13 cellular contexts compared by ENCODE assay signal in the genomic region with DNA sequence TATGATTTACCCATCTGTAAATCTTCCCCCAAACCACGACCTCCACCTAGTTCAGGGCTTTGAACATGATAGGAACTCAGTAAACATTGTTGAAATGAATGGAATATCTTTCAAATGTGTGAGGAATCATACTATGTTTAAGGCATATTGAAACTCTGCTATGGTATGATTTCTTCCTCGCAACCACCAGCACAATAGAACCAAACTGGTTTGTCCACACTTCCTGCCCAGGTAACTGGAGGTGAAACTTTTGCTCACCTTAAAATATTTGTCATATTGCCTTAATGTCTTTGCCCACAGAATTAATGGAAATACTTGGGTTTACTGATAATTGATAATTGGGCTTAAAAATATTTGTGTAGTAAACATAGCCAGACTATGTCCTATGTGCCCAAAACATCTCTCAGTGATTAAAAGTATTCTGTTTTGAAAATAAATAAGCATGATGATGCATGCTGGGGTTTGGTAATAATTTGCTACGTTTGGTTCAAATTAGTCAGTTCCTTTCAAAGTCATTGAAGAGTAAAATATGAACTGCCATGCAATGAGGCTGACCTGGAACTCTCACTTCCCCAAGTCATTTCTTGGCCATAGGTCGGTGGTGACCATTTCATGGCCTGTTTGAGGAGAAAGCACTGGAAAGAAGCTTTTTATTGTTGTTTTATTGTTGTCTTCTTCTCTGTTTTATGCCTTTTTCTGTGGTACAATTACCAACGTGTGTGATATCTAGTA.
DNase-seq lines count a peak whose midpoint lies in the region; ATAC-seq and TF ChIP-seq lines count a peak whose summit lies in the region.
"Had no signal": no experiment of that assay in that cellular context is flagged by ENCODE, and none has a peak within 500 bp of the region (broad histone marks: within the 10 kb centered on the region; RNA-seq: fewer than 3 reads in every experiment).

No MANE protein-coding gene starts in this region.

- H3K4me1 ChIP-seq in colonic mucosa, result no peaks in the 10 kb centered on the region

- H3K36me3 Mint-ChIP-seq in stimulated activated naive B cell treated with anti-CD40 and anti-IgM and Interleukin-4, amounts not matched to agents 10 μg/mL and 1 μg/mL and 100 μg/mL, for 72 hours, result peaks cover 0 to 2% of the 10 kb centered on the region in 2 donors

- H3K4me3 Mint-ChIP-seq in stimulated activated naive B cell treated with anti-CD40 and anti-IgM and Interleukin-4, amounts not matched to agents 10 μg/mL and 1 μg/mL and 100 μg/mL, for 72 hours, result no peak overlapping the region
- H3K4me3 Mint-ChIP-seq: GM23338 had no signal

- peak; percentile 88 for ATAC-seq in HG03354 (IDR thresholded peaks at IDR 0.05; ENCODE audit: poor library complexity, severe bottlenecking, unreplicated experiment)
- ATAC-seq in stimulated activated naive B cell treated with anti-CD40 and anti-IgM and Interleukin-4, amounts not matched to agents 10 μg/mL and 1 μg/mL and 100 μg/mL, for 72 hours (replicated peaks), result peak; percentile 93 to 94
- ATAC-seq in GM21825 (IDR thresholded peaks at IDR 0.05; ENCODE audit: unreplicated experiment), result no peak
- ATAC-seq: GM23338 had no signal

- no peaks in the 10 kb centered on the region for H3K27me3 Mint-ChIP-seq in stimulated activated naive B cell treated with anti-CD40 and anti-IgM and Interleukin-4, amounts not matched to agents 10 μg/mL and 1 μg/mL and 100 μg/mL, for 72 hours

- peak; percentile 28 for DNase-seq in DMS53 (lab: John Stamatoyannopoulos, UW)
- DNase-seq in DMS53 treated with DMSO at 0.1 percent for 48 hours (lab: John Stamatoyannopoulos, UW; ENCODE audit: unreplicated experiment), result no peak
- no peak for DNase-seq in epithelial cell of prostate (ENCODE audit: low read depth, low spot score)
- peak; percentile 6 for DNase-seq in stimulated activated naive B cell treated with anti-CD40 and anti-IgM and Interleukin-4, amounts not matched to agents 10 μg/mL and 1 μg/mL and 100 μg/mL, for 72 hours
- no peak for DNase-seq in colonic mucosa
- DNase-seq in NCI-H345 treated with DMSO at 0.1 percent for 48 hours (lab: John Stamatoyannopoulos, UW; ENCODE audit: unreplicated experiment), result no peak
- DNase-seq: activated CD4-positive, CD25-positive, alpha-beta regulatory T cell treated with anti-CD3 and anti-CD28 coated beads, Interleukin-2, amount 50 U/mL, for 72 hours; occipital lobe; SW 1271 had no signal

- H3K27me3 ChIP-seq in colonic mucosa, result no peaks in the 10 kb centered on the region
- H3K27me3 ChIP-seq: suprapubic skin had no signal

- no peak overlapping the region for H3K9ac ChIP-seq in colonic mucosa (ENCODE audit: low read depth in 2 of 2, low read length in 2 of 2)

- no peak for TF ChIP-seq CTCF in colonic mucosa (IDR thresholded peaks at IDR 0.05)

- peaks cover 0 to under 1% of the 10 kb centered on the region in 2 donors for H3K9me3 Mint-ChIP-seq in stimulated activated naive B cell treated with anti-CD40 and anti-IgM and Interleukin-4, amounts not matched to agents 10 μg/mL and 1 μg/mL and 100 μg/mL, for 72 hours

- no peak overlapping the region for H3K27ac Mint-ChIP-seq in stimulated activated naive B cell treated with anti-CD40 and anti-IgM and Interleukin-4, amounts not matched to agents 10 μg/mL and 1 μg/mL and 100 μg/mL, for 72 hours
- H3K27ac Mint-ChIP-seq: GM23338 had no signal

- H3K9me3 ChIP-seq in colonic mucosa, result no peaks in the 10 kb centered on the region
- H3K9me3 ChIP-seq: suprapubic skin had no signal

- no peak overlapping the region for H3K4me3 ChIP-seq in colonic mucosa
- H3K4me3 ChIP-seq: GM23338, suprapubic skin had no signal

- intact Hi-C loops in colonic mucosa (cut with DNase I), result no loop called here

- H3K4me1 Mint-ChIP-seq in stimulated activated naive B cell treated with anti-CD40 and anti-IgM and Interleukin-4, amounts not matched to agents 10 μg/mL and 1 μg/mL and 100 μg/mL, for 72 hours, result peaks cover 12 to 16% of the 10 kb centered on the region in 2 donors

- H3K36me3 ChIP-seq in colonic mucosa, result no peaks in the 10 kb centered on the region
- H3K36me3 ChIP-seq: suprapubic skin had no signal

- H3K27ac ChIP-seq in epithelial cell of prostate, result peak overlapping the region; percentile 90
- no peak overlapping the region for H3K27ac ChIP-seq in colonic mucosa
- H3K27ac ChIP-seq: suprapubic skin had no signal

Comparison
In these comparisons a context has a peak if more than half of its experiments do, and no peak if none do; other contexts are left out.
1. DNase-seq: peak in DMS53 (single experiment) and stimulated activated naive B cell treated with anti-CD40 and anti-IgM and Interleukin-4, amounts not matched to agents 10 μg/mL and 1 μg/mL and 100 μg/mL, for 72 hours (single experiment); none in DMS53 treated with DMSO at 0.1 percent for 48 hours (single experiment), epithelial cell of prostate (single experiment), colonic mucosa (single experiment) and NCI-H345 treated with DMSO at 0.1 percent for 48 hours (single experiment).